ENCODE assay signal across 25 cellular contexts in the genomic region with DNA sequence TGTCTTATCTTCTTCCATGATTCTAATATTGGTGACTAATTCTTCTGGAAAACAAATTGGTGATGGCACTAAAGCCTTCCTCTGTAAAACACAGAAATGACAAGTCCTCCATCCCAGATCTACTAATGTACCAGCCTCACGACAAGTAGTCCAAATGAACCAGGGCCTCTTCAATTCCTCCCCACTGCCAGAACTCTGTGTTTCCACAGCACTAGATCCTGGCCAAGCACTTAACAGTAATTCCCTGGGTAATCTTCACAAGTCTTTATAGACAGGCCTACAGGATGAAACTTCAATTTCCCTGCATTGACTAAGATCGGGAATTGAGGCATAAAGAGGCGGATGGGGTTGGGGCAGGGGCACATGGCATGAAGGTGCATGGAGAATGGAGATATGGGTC. TPM values are rescaled to one million over a fixed set of nuclear protein-coding genes. Genes with fewer than 3 reads are reported as not detected.
A peak's percentile ranks its signal among the peaks of the same experiment; 100 is the strongest.
DNase-seq lines count a peak whose midpoint lies in the region; ATAC-seq and TF ChIP-seq lines count a peak whose summit lies in the region.
"Had no signal": no experiment of that assay in that cellular context is flagged by ENCODE, and none has a peak within 500 bp of the region (broad histone marks: within the 10 kb centered on the region; RNA-seq: fewer than 3 reads in every experiment).

No MANE protein-coding gene starts in this region.

- peaks cover 14% of the 10 kb centered on the region for H3K4me1 Mint-ChIP-seq in endodermal cell
- no peaks in the 10 kb centered on the region for H3K4me1 Mint-ChIP-seq in activated CD8-positive, alpha-beta memory T cell treated with anti-CD3 and anti-CD28 coated beads, Interleukin-2, amount 10 ng/mL, durations not matched to agents 7 days and 5 days
- H3K4me1 Mint-ChIP-seq: CD14-positive monocyte; CD4-positive, alpha-beta memory T cell; CD4-positive, CD25-positive, alpha-beta regulatory T cell; CD8-positive, alpha-beta memory T cell had no signal

- H3K27me3 ChIP-seq in right cardiac atrium (ENCODE audit: control insufficient read depth, insufficient read depth) = no peaks in the 10 kb centered on the region
- no peaks in the 10 kb centered on the region for H3K27me3 ChIP-seq in heart left ventricle
- H3K27me3 ChIP-seq in endodermal cell (ENCODE audit: control insufficient read depth, insufficient read depth, low read length, poor library complexity, severe bottlenecking) = no peaks in the 10 kb centered on the region
- H3K27me3 ChIP-seq: BE2C, BLaER1 had no signal

- H3K36me3 ChIP-seq in heart left ventricle (no peaks in the 10 kb centered on the region), endodermal cell (ENCODE audit: control insufficient read depth, insufficient read depth, low read length) (no peaks in the 10 kb centered on the region)
- H3K36me3 ChIP-seq: BE2C, BLaER1 had no signal

- H3K4me3 Mint-ChIP-seq in endodermal cell = no peak overlapping the region
- no peak overlapping the region for H3K4me3 Mint-ChIP-seq in activated CD8-positive, alpha-beta memory T cell treated with anti-CD3 and anti-CD28 coated beads, Interleukin-2, amount 10 ng/mL, durations not matched to agents 7 days and 5 days
- H3K4me3 Mint-ChIP-seq: CD14-positive monocyte; CD4-positive, alpha-beta memory T cell; CD4-positive, CD25-positive, alpha-beta regulatory T cell; CD8-positive, alpha-beta memory T cell had no signal

- H3K9me3 ChIP-seq in right cardiac atrium (ENCODE audit: control insufficient read depth, low read length) (no peaks in the 10 kb centered on the region), heart left ventricle (no peaks in the 10 kb centered on the region), endodermal cell (ENCODE audit: control insufficient read depth, low read length) (peaks cover 8% of the 10 kb centered on the region)
- H3K9me3 ChIP-seq: BE2C had no signal

- in situ Hi-C loops in GM13976 (cut with MboI; ENCODE audit: low sequenced_read_pairs, unreplicated experiment) = no loop called here

- 91% methylated on average over 3 of the region's 3 CpGs for WGBS in right cardiac atrium
- 83 to 93% (median 90%) methylated on average over 3 of the region's 3 CpGs for WGBS in heart left ventricle, 4 donors
- 88 to 100% methylated on average over 1 to 3 of the region's 3 CpGs for WGBS in endodermal cell (ENCODE audit: insufficient coverage in 1 of 2, insufficient read length in 1 of 2), 2 experiments

- H3K36me3 Mint-ChIP-seq in endodermal cell (ENCODE audit: low read depth) = no peaks in the 10 kb centered on the region
- H3K36me3 Mint-ChIP-seq in activated CD8-positive, alpha-beta memory T cell treated with anti-CD3 and anti-CD28 coated beads, Interleukin-2, amount 10 ng/mL, durations not matched to agents 7 days and 5 days = no peaks in the 10 kb centered on the region
- H3K36me3 Mint-ChIP-seq: CD14-positive monocyte; CD4-positive, alpha-beta memory T cell; CD4-positive, CD25-positive, alpha-beta regulatory T cell had no signal

- H3K27ac ChIP-seq in right cardiac atrium (ENCODE audit: low read length) (no peak overlapping the region), heart left ventricle (no peak overlapping the region), endodermal cell (ENCODE audit: low read depth, low read length) (no peak overlapping the region)
- H3K27ac ChIP-seq: BLaER1 had no signal

- TF ChIP-seq POLR2A in heart left ventricle (IDR thresholded peaks at IDR 0.05) = no peak

- no peaks in the 10 kb centered on the region for H3K4me1 ChIP-seq in right cardiac atrium (ENCODE audit: control insufficient read depth, insufficient read depth, low read length)
- peaks cover 0 to 9% (median 0%) of the 10 kb centered on the region in 12 donors for H3K4me1 ChIP-seq in heart left ventricle
- peaks cover 11% of the 10 kb centered on the region for H3K4me1 ChIP-seq in endodermal cell (ENCODE audit: control insufficient read depth, insufficient read depth, low read length)
- H3K4me1 ChIP-seq: BE2C, BLaER1 had no signal

- intact Hi-C loops in Right ventricle myocardium inferior (cut with DNase I) (no loop called here), right cardiac atrium (cut with DNase I) (no loop called here), left ventricle myocardium superior (cut with micrococcal nuclease) (loop anchor here (5.0 kb wide), 1 partner anchor 78 kb away; no protein-coding TSS in a partner anchor), heart left ventricle (cut with DNase I) (loop anchor here in 2 of 10 donors (10.0 kb wide), 2 partner anchors 174 to 326 kb away; no protein-coding TSS in a partner anchor)

- H3K27me3 Mint-ChIP-seq in endodermal cell (ENCODE audit: insufficient read depth) = no peaks in the 10 kb centered on the region
- no peaks in the 10 kb centered on the region for H3K27me3 Mint-ChIP-seq in activated CD8-positive, alpha-beta memory T cell treated with anti-CD3 and anti-CD28 coated beads, Interleukin-2, amount 10 ng/mL, durations not matched to agents 7 days and 5 days
- H3K27me3 Mint-ChIP-seq: CD4-positive, CD25-positive, alpha-beta regulatory T cell had no signal

- DNase-seq in Right ventricle myocardium inferior (ENCODE audit: missing footprints) = no peak
- DNase-seq in right cardiac atrium = no peak
- DNase-seq in left ventricle myocardium superior = no peak
- DNase-seq in heart left ventricle = no peak
- peak; percentile 21 for DNase-seq in endodermal cell
- DNase-seq in activated CD8-positive, alpha-beta memory T cell treated with anti-CD3 and anti-CD28 coated beads, Interleukin-2, amount 10 ng/mL, durations not matched to agents 7 days and 5 days = no peak
- no peak for DNase-seq in GM13976 (ENCODE audit: low spot score)
- DNase-seq: 8988T; ACHN; CD4-positive, alpha-beta memory T cell; CD4-positive, CD25-positive, alpha-beta regulatory T cell; CD8-positive, alpha-beta memory T cell; COR-L47; DMS153; DMS53; DMS79; DND-41; EL; GDM1 had no signal

- no peak overlapping the region for H3K4me3 ChIP-seq in right cardiac atrium (ENCODE audit: low read length)
- H3K4me3 ChIP-seq in heart left ventricle = no peak overlapping the region
- H3K4me3 ChIP-seq in endodermal cell (ENCODE audit: low read length) = no peak overlapping the region
- H3K4me3 ChIP-seq: BLaER1, GM12878 had no signal

- no peak overlapping the region for H3K9ac ChIP-seq in endodermal cell (ENCODE audit: extremely low read depth, low read length, poor library complexity, severe bottlenecking)
- H3K9ac ChIP-seq: BLaER1 had no signal

- TF ChIP-seq CTCF in heart left ventricle (IDR thresholded peaks at IDR 0.05) = no peak
- TF ChIP-seq CTCF in endodermal cell (conservative IDR thresholded peaks at IDR 0.05) = no peak
- TF ChIP-seq CTCF in GM13976 (IDR thresholded peaks at IDR 0.05; ENCODE audit: borderline replicate concordance, control extremely low read depth, extremely low read depth, insufficient read depth, missing control alignments) = no peak

- no peak overlapping the region for H3K27ac Mint-ChIP-seq in endodermal cell
- H3K27ac Mint-ChIP-seq in activated CD8-positive, alpha-beta memory T cell treated with anti-CD3 and anti-CD28 coated beads, Interleukin-2, amount 10 ng/mL, durations not matched to agents 7 days and 5 days = no peak overlapping the region
- H3K27ac Mint-ChIP-seq: CD14-positive monocyte; CD4-positive, alpha-beta memory T cell; CD8-positive, alpha-beta memory T cell had no signal

- CTCF ChIA-PET in activated CD8-positive, alpha-beta memory T cell treated with anti-CD3 and anti-CD28 coated beads, Interleukin-2, amount 10 ng/mL, durations not matched to agents 7 days and 5 days (lab: Charles Lee) = no interaction called here

- peaks cover 2% of the 10 kb centered on the region for H3K9me3 Mint-ChIP-seq in endodermal cell
- H3K9me3 Mint-ChIP-seq in activated CD8-positive, alpha-beta memory T cell treated with anti-CD3 and anti-CD28 coated beads, Interleukin-2, amount 10 ng/mL, durations not matched to agents 7 days and 5 days (ENCODE audit: low read depth) = no peaks in the 10 kb centered on the region

- ATAC-seq in Right ventricle myocardium inferior (peak; percentile 44), right cardiac atrium (no peak), left ventricle myocardium superior (peak; percentile 61), heart left ventricle (no peak)
- no peak for ATAC-seq in activated CD8-positive, alpha-beta memory T cell treated with anti-CD3 and anti-CD28 coated beads, Interleukin-2, amount 10 ng/mL, durations not matched to agents 7 days and 5 days
- ATAC-seq: GM12878 had no signal

RNA-seq across cellular contexts. Expression of a gene that starts 52.7 kb away (rescaled TPM):
- total RNA-seq in Right ventricle myocardium inferior (0.05 TPM), right cardiac atrium (not detected), left ventricle myocardium superior (not detected), heart left ventricle (under 1 TPM in 3 of 9 donors, not detected in 6; 0.05 to 0.18 (median 0.07) TPM), endodermal cell (not detected)
- polyA plus RNA-seq in right cardiac atrium (not detected), heart left ventricle (not detected)
- 0.21 TPM for polyA plus RNA-seq in endodermal cell (2013, experiment 1 of 2)
- 0.12 TPM for polyA plus RNA-seq in endodermal cell (2013, experiment 2 of 2)
- total RNA-seq in activated CD8-positive, alpha-beta memory T cell treated with anti-CD3 and anti-CD28 coated beads, Interleukin-2, amount 10 ng/mL, durations not matched to agents 7 days and 5 days = not detected
- total RNA-seq: CD4-positive, CD25-positive, alpha-beta regulatory T cell; G401; GM12878 had no signal
- polyA plus RNA-seq: AG04450; CD14-positive monocyte; CD8-positive, alpha-beta memory T cell; GM12878 had no signal

Comparison
In these comparisons a context has a peak if more than half of its experiments do, and no peak if none do; other contexts are left out.
1. ATAC-seq: peak in Right ventricle myocardium inferior (single experiment) and left ventricle myocardium superior (single experiment); none in right cardiac atrium (0 of 2), heart left ventricle (0 of 4) and activated CD8-positive, alpha-beta memory T cell treated with anti-CD3 and anti-CD28 coated beads, Interleukin-2, amount 10 ng/mL, durations not matched to agents 7 days and 5 days (single experiment).